Comparison of ENCODE assay signal across 1 cellular context in genomic region chr14:59771577-59771976, GRCh38.
TF ChIP-seq lines count a peak whose summit lies in the region.

No MANE protein-coding gene starts in this region.

TF ChIP-seq in HEK293, 187 proteins besides CTCF, POLR2A, EP300 and RAD21 (continued from another document and continues in another):
- no peak for TF ChIP-seq PRDM10 (tag by site-specific recombination; IDR thresholded peaks at IDR 0.05)
- TF ChIP-seq ZNF501 (tag by site-specific recombination; IDR thresholded peaks at IDR 0.05), result no peak
- no peak; the same call in 1 of the 2 replicates for TF ChIP-seq ZBTB17 (tag by site-specific recombination; IDR thresholded peaks at IDR 0.05)
- TF ChIP-seq ZNF292 (tag by site-specific recombination; IDR thresholded peaks at IDR 0.05; ENCODE audit: borderline replicate concordance, low read depth), result no peak
- TF ChIP-seq ZNF398 (tag by site-specific recombination; IDR thresholded peaks at IDR 0.05), result no peak
- no peak for TF ChIP-seq ZBTB11 (tag by site-specific recombination; conservative IDR thresholded peaks at IDR 0.05; ENCODE audit: low read depth)
- TF ChIP-seq BCL6B (tag by site-specific recombination; IDR thresholded peaks at IDR 0.05), result no peak
- no peak for TF ChIP-seq ZNF830 (tag by site-specific recombination; IDR thresholded peaks at IDR 0.05; ENCODE audit: low read depth)
- TF ChIP-seq WT1 (tag by site-specific recombination; IDR thresholded peaks at IDR 0.05), result peak; percentile 50; the same call in 1 of the 2 replicates
- no peak for TF ChIP-seq ZNF157 (tag by site-specific recombination; IDR thresholded peaks at IDR 0.05)
- 0 out of 2 replicates have a peak, but pooled peaks have one; percentile 45 for TF ChIP-seq ZNF660 (tag by site-specific recombination; IDR thresholded peaks at IDR 0.05)
- no peak for TF ChIP-seq ZNF560 (tag by site-specific recombination; IDR thresholded peaks at IDR 0.05; ENCODE audit: borderline replicate concordance)
- TF ChIP-seq ZNF274 (IDR thresholded peaks at IDR 0.05; ENCODE audit: low read length), result no peak
- no peak for TF ChIP-seq ZNF274 (tag by site-specific recombination; IDR thresholded peaks at IDR 0.05; ENCODE audit: borderline replicate concordance)
- no peak for TF ChIP-seq ZNF19 (tag by site-specific recombination; IDR thresholded peaks at IDR 0.05; ENCODE audit: low read depth)
- no peak for TF ChIP-seq ZNF792 (tag by site-specific recombination; IDR thresholded peaks at IDR 0.05)
- 0 out of 2 replicates have a peak, but pooled peaks have one; percentile 19 for TF ChIP-seq YY2 (tag by site-specific recombination; IDR thresholded peaks at IDR 0.05)
- peak; percentile 53; the same call in 1 of the 2 replicates for TF ChIP-seq PRDM4 (tag by site-specific recombination; IDR thresholded peaks at IDR 0.05)
- peak; percentile 77; the same call in 1 of the 2 replicates for TF ChIP-seq HIC1 (tag by site-specific recombination; IDR thresholded peaks at IDR 0.05)
- TF ChIP-seq ZNF18 (tag by site-specific recombination; IDR thresholded peaks at IDR 0.05), result no peak
- TF ChIP-seq SCRT2 (tag by site-specific recombination; IDR thresholded peaks at IDR 0.05), result no peak
- TF ChIP-seq SP7 (tag by site-specific recombination; IDR thresholded peaks at IDR 0.05), result peak; percentile 54
- TF ChIP-seq KLF16 (tag by site-specific recombination; IDR thresholded peaks at IDR 0.05), result no peak
- TF ChIP-seq PRDM6 (tag by site-specific recombination; IDR thresholded peaks at IDR 0.05), result peak; percentile 96
- no peak for TF ChIP-seq ZBTB6 (tag by site-specific recombination; IDR thresholded peaks at IDR 0.05)
- no peak for TF ChIP-seq ZNF169 (tag by site-specific recombination; IDR thresholded peaks at IDR 0.05)
- no peak for TF ChIP-seq ZNF571 (tag by site-specific recombination; IDR thresholded peaks at IDR 0.05)
- peak; percentile 64; the same call in 1 of the 2 replicates for TF ChIP-seq ZNF366 (tag by site-specific recombination; conservative IDR thresholded peaks at IDR 0.05)
- peak; percentile 84 for TF ChIP-seq ZNF843 (tag by site-specific recombination; IDR thresholded peaks at IDR 0.05)
- no peak for TF ChIP-seq ZNF16 (tag by site-specific recombination; IDR thresholded peaks at IDR 0.05; ENCODE audit: low read depth)
- 0 out of 2 replicates have a peak, but pooled peaks have one; percentile 43 for TF ChIP-seq ZNF488 (tag by site-specific recombination; IDR thresholded peaks at IDR 0.05)
- no peak for TF ChIP-seq ZNF561 (tag by site-specific recombination; IDR thresholded peaks at IDR 0.05; ENCODE audit: borderline replicate concordance)
- TF ChIP-seq ZSCAN5A (tag by site-specific recombination; IDR thresholded peaks at IDR 0.05), result no peak
